8 cellular contexts compared by ENCODE assay signal in the genomic region with DNA sequence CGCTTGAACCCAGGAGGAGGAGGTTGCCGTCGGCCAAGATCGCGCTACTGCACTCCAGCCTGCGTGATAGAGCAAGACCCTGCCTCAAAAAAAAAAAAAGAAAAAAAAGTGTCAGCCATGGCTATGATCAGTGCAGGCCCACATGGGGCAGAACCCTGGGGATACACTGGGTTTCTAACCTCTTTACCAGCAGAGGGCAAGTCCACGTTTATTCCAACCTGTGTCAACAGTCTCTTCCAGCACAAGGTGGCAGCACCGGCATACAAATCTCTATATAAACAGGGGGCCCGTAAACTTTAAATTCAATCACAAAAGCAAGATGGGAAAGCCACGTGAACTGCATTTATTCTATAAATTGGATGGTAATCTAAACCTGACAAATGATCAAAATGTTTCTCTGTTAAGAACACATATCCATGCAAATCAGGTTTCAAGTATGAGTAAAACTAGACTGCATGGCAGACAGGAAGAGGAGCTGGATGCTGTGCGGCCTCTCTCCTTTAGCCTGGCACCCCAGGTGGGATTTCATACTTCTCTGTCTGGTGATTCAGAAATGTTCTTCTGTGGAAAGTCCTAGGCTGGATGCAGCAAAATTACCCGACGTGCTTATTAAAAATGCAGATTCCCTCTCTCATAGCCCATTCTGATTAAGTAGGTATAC. TPM values are rescaled to one million over a fixed set of nuclear protein-coding genes. Genes with fewer than 3 reads are reported as not detected.
DNase-seq lines count a peak whose midpoint lies in the region; ATAC-seq and TF ChIP-seq lines count a peak whose summit lies in the region.

No MANE protein-coding gene starts in this region.

- TF ChIP-seq CTCF in retinal pigment epithelial cell (conservative IDR thresholded peaks at IDR 0.05; ENCODE audit: low read depth, low read length), result peak; percentile 87

- intact Hi-C loops in left ventricle myocardium superior (cut with micrococcal nuclease), result loop anchor here (2.0 to 10.0 kb wide), 3 partner anchors 169 to 495 kb away; no protein-coding TSS in a partner anchor

- ATAC-seq in HG02571 (IDR thresholded peaks at IDR 0.05; ENCODE audit: unreplicated experiment), result peak; percentile 49
- peak; percentile 76 for ATAC-seq in left ventricle myocardium superior
- no peak for ATAC-seq in HG02642 (IDR thresholded peaks at IDR 0.05; ENCODE audit: poor library complexity, unreplicated experiment)

- peak; percentile 86 for DNase-seq in GM03348 (ENCODE audit: low spot score)
- DNase-seq in NCI-H1694 (lab: John Stamatoyannopoulos, UW), result peak; percentile 74
- peak in 4 of 5 donors; percentile 37 to 71 (median 52) for DNase-seq in T-helper 1 cell
- peak; percentile 76 for DNase-seq in amniotic stem cell (lab: John Stamatoyannopoulos, UW)
- peak; percentile 69 for DNase-seq in left ventricle myocardium superior
- DNase-seq in retinal pigment epithelial cell (ENCODE audit: low read depth), result no peak

- H3K4me3 ChIP-seq in retinal pigment epithelial cell (ENCODE audit: low read length), result no peak overlapping the region

RNA-seq across cellular contexts. Expression of a gene that starts 60.0 kb away (rescaled TPM):
- 0.69 TPM for total RNA-seq in left ventricle myocardium superior
